16 cellular contexts compared by ENCODE assay signal in genomic region chr10:70512149-70512611, GRCh38. TPM values are rescaled to one million over a fixed set of nuclear protein-coding genes. Genes with fewer than 3 reads are reported as not detected.
DNase-seq lines count a peak whose midpoint lies in the region; ATAC-seq, FAIRE-seq and TF ChIP-seq lines count a peak whose summit lies in the region.
"Had no signal": no experiment of that assay in that cellular context is flagged by ENCODE, and none has a peak within 500 bp of the region (broad histone marks: within the 10 kb centered on the region; RNA-seq: fewer than 3 reads in every experiment).

No MANE protein-coding gene starts in this region.

- no peak overlapping the region for H3K4me3 Mint-ChIP-seq in activated CD8-positive, alpha-beta memory T cell treated with anti-CD3 and anti-CD28 coated beads, Interleukin-2, amount 10 ng/mL, durations not matched to agents 7 days and 5 days
- H3K4me3 Mint-ChIP-seq: memory B cell had no signal

- no peaks in the 10 kb centered on the region; the same call in 1 of the 2 replicates for H3K79me2 ChIP-seq in GM12878 (ENCODE audit: control insufficient read depth, insufficient read depth, low read length)

- 32% methylated on average over 4 of the region's 4 CpGs for WGBS in GM12878 (ENCODE audit: insufficient coverage, insufficient replicate concordance, low lambda C conversion rate, missing lambda C conversion rate)

- no peak overlapping the region for H3K27ac ChIP-seq in right atrium auricular region
- H3K27ac ChIP-seq in GM12878 (ENCODE audit: control insufficient read depth, insufficient read depth) = no peak overlapping the region
- H3K27ac ChIP-seq in layer of hippocampus (ENCODE audit: low read depth, low read length) = peak overlapping the region; percentile 55
- H3K27ac ChIP-seq: epithelial cell of prostate, ovary had no signal

- TF ChIP-seq POLR2A in GM12878 (IDR thresholded peaks at IDR 0.05; ENCODE audit: low read depth, low read length) = no peak

- no peak for TF ChIP-seq CTCF in right atrium auricular region (IDR thresholded peaks at IDR 0.05)
- TF ChIP-seq CTCF in GM12878 (IDR thresholded peaks at IDR 0.05 in 2 of 3, conservative IDR thresholded peaks at IDR 0.05 in 1 of 3; ENCODE audit: control insufficient read depth in 2 of 3, extremely low read depth in 1 of 3, insufficient read depth in 1 of 3, low read depth in 3 of 3, low read length in 3 of 3) = no peak; a peak in 1 of 6 replicates

- in situ Hi-C loops in GM12878 (cut with MboI) = no loop called here

- BruUV-seq in GM12878 (replicated peaks; lab: Mats Ljungman, UMichigan) = no TSS peak

- no peak overlapping the region for H3K27ac Mint-ChIP-seq in activated CD8-positive, alpha-beta memory T cell treated with anti-CD3 and anti-CD28 coated beads, Interleukin-2, amount 10 ng/mL, durations not matched to agents 7 days and 5 days
- H3K27ac Mint-ChIP-seq: memory B cell had no signal

- ATAC-seq in Right ventricle myocardium superior (ENCODE audit: poor library complexity) = peak; percentile 38
- ATAC-seq in GM12878 = peak; percentile 13; the same call in 1 of the 3 replicates
- ATAC-seq in HG02763 (IDR thresholded peaks at IDR 0.05; ENCODE audit: unreplicated experiment) = no peak
- no peak for ATAC-seq in GM21528 (IDR thresholded peaks at IDR 0.05; ENCODE audit: low FRiP score, unreplicated experiment)
- ATAC-seq in activated CD8-positive, alpha-beta memory T cell treated with anti-CD3 and anti-CD28 coated beads, Interleukin-2, amount 10 ng/mL, durations not matched to agents 7 days and 5 days = no peak
- no peak for ATAC-seq in GM21381 (IDR thresholded peaks at IDR 0.05; ENCODE audit: unreplicated experiment)

- POLR2A ChIA-PET in GM12878 (lab: Charles Lee) = interaction anchor here (0.9 to 1.2 kb wide), 3 partner anchors 13 to 32 kb away, joined by 3 to 4 read pairs (median 3); no protein-coding TSS in a partner anchor

- peaks cover 5% of the 10 kb centered on the region for H3K4me1 Mint-ChIP-seq in activated CD8-positive, alpha-beta memory T cell treated with anti-CD3 and anti-CD28 coated beads, Interleukin-2, amount 10 ng/mL, durations not matched to agents 7 days and 5 days

- TF ChIP-seq RAD21 in GM12878 (IDR thresholded peaks at IDR 0.05; ENCODE audit: insufficient read depth, low read depth, low read length) = no peak

- intact Hi-C loops in Right ventricle myocardium superior (cut with DNase I) (no loop called here), GM12878 (cut with micrococcal nuclease; ENCODE audit: unreplicated experiment) (no loop called here)

- H3K27me3 Mint-ChIP-seq in activated CD8-positive, alpha-beta memory T cell treated with anti-CD3 and anti-CD28 coated beads, Interleukin-2, amount 10 ng/mL, durations not matched to agents 7 days and 5 days = peaks cover 53% of the 10 kb centered on the region
- H3K27me3 Mint-ChIP-seq: memory B cell had no signal

- H3K27me3 ChIP-seq in right atrium auricular region = no peaks in the 10 kb centered on the region
- H3K27me3 ChIP-seq in GM12878 (replicated peaks in 1 of 2; ENCODE audit: control insufficient read depth in 2 of 2, insufficient read depth in 2 of 2, low read length in 1 of 2) = no peaks in the 10 kb centered on the region
- H3K27me3 ChIP-seq in layer of hippocampus (ENCODE audit: control insufficient read depth, insufficient read depth, low read length) = no peaks in the 10 kb centered on the region
- H3K27me3 ChIP-seq: ovary, tibial artery had no signal

- H3K4me2 ChIP-seq in GM12878 (ENCODE audit: control insufficient read depth, insufficient read depth) = no peak overlapping the region

- H3K9me3 ChIP-seq in right atrium auricular region (no peaks in the 10 kb centered on the region), GM12878 (replicated peaks; ENCODE audit: control insufficient read depth, insufficient read depth, low read length) (no peaks in the 10 kb centered on the region)
- H3K9me3 ChIP-seq: ovary, tibial artery had no signal

- no peak overlapping the region for H3K9ac ChIP-seq in GM12878 (ENCODE audit: control insufficient read depth, insufficient read depth, low read length)

- H4K20me1 ChIP-seq in GM12878 (ENCODE audit: control insufficient read depth, insufficient read depth) = no peaks in the 10 kb centered on the region

- TF ChIP-seq EP300 in GM12878 (IDR thresholded peaks at IDR 0.05; ENCODE audit: borderline replicate concordance in 1 of 2, control insufficient read depth in 1 of 2, low read depth in 2 of 2, low read length in 2 of 2) = no peak

- DNase-seq in Right ventricle myocardium superior (no peak), right atrium auricular region (ENCODE audit: low spot score) (no peak), GM12878 (ENCODE audit: low read depth, low spot score) (no peak)
- DNase-seq in activated CD8-positive, alpha-beta memory T cell treated with anti-CD3 and anti-CD28 coated beads, Interleukin-2, amount 10 ng/mL, durations not matched to agents 7 days and 5 days = no peak
- DNase-seq: activated CD8-positive, alpha-beta memory T cell treated with anti-CD3 and anti-CD28 coated beads for 24 hours; activated naive CD4-positive, alpha-beta T cell treated with Interleukin-2 at 50 U/mL for 16 hours; NCI-H1436 treated with DMSO at 0.1 percent for 48 hours; ovary; tibial artery had no signal

- SMC1A ChIA-PET in GM12878 (lab: Charles Lee; ENCODE audit: uncharacterized antibody, unreplicated experiment) = interaction anchor here (0.6 to 3.3 kb wide), 5 partner anchors 16 to 106 kb away, joined by 3 to 24 read pairs (median 3); no protein-coding TSS in a partner anchor

- no peaks in the 10 kb centered on the region for H3K9me3 Mint-ChIP-seq in activated CD8-positive, alpha-beta memory T cell treated with anti-CD3 and anti-CD28 coated beads, Interleukin-2, amount 10 ng/mL, durations not matched to agents 7 days and 5 days (ENCODE audit: low read depth)
- H3K9me3 Mint-ChIP-seq: memory B cell had no signal

- H3K4me3 ChIP-seq in right atrium auricular region = no peak overlapping the region
- H3K4me3 ChIP-seq in GM12878 = no peak overlapping the region
- H3K4me3 ChIP-seq: ovary, tibial artery had no signal

- H3K36me3 ChIP-seq in right atrium auricular region = no peaks in the 10 kb centered on the region
- no peaks in the 10 kb centered on the region for H3K36me3 ChIP-seq in GM12878 (ENCODE audit: control insufficient read depth in 2 of 2, insufficient read depth in 2 of 2, low read length in 1 of 2)
- H3K36me3 ChIP-seq: ovary, tibial artery had no signal

- no peak for FAIRE-seq in GM12878 (lab: Jason Lieb, UNC)
- FAIRE-seq: D721Med had no signal

- H2AFZ ChIP-seq in GM12878 (ENCODE audit: control insufficient read depth, low read depth, low read length) = no peak overlapping the region

- H3K4me1 ChIP-seq in right atrium auricular region (peaks cover 0 to 77% of the 10 kb centered on the region in 2 donors), GM12878 (ENCODE audit: control insufficient read depth, insufficient read depth, low read length) (peaks cover 24% of the 10 kb centered on the region)

- CTCF ChIA-PET in GM12878 (lab: Yijun Ruan, JAX) = interaction anchor here (0.9 to 2.2 kb wide), 6 partner anchors 12 to 51 kb away, joined by 3 to 8 read pairs (median 4); no protein-coding TSS in a partner anchor
- CTCF ChIA-PET in activated CD8-positive, alpha-beta memory T cell treated with anti-CD3 and anti-CD28 coated beads, Interleukin-2, amount 10 ng/mL, durations not matched to agents 7 days and 5 days (lab: Charles Lee) = interaction anchor here (2.5 kb wide), 1 partner anchor 51 kb away, joined by 8 read pairs; no protein-coding TSS in a partner anchor

- RAD21 ChIA-PET in GM12878 (lab: Charles Lee; ENCODE audit: unreplicated experiment) = interaction anchor here (0.8 to 3.5 kb wide), 4 partner anchors 18 to 51 kb away, joined by 3 to 19 read pairs (median 4); no protein-coding TSS in a partner anchor

- no peaks in the 10 kb centered on the region for H3K36me3 Mint-ChIP-seq in activated CD8-positive, alpha-beta memory T cell treated with anti-CD3 and anti-CD28 coated beads, Interleukin-2, amount 10 ng/mL, durations not matched to agents 7 days and 5 days
- H3K36me3 Mint-ChIP-seq: memory B cell had no signal

TF ChIP-seq in GM12878, 131 proteins besides CTCF, POLR2A, EP300 and RAD21 (continues in another document):
- TF ChIP-seq TARDBP (IDR thresholded peaks at IDR 0.05; ENCODE audit: borderline replicate concordance) (no peak), MLLT1 (IDR thresholded peaks at IDR 0.05) (no peak), HDGF (IDR thresholded peaks at IDR 0.05) (no peak)

RNA-seq across cellular contexts. Expression of gene PALD1, which starts 33.6 kb away (rescaled TPM):
- total RNA-seq in Right ventricle myocardium superior = 4.6 TPM
- total RNA-seq in right atrium auricular region = 1 to 10 TPM; 4.9 to 8.5 TPM
- 15.5 and 17.8 TPM in 2 replicates for total RNA-seq in GM12878 (2013; cell fraction: nucleolus; rRNA removed)
- total RNA-seq in GM12878 (2014; rRNA removed) = 19.0 and 20.4 TPM in 2 replicates
- 6.7 and 7.7 TPM in 2 replicates for total RNA-seq in GM12878 (2014; rRNA removed; fragmentation: Illumina TruSeq; extraction: Trizol)
- total RNA-seq in GM12878 (2021) = 20.7 and 20.9 TPM in 2 replicates
- polyA plus RNA-seq in GM12878 (2011; ENCODE audit: low read depth) = 1.9 TPM
- 5.4 and 7.7 TPM in 2 replicates for polyA plus RNA-seq in GM12878 (2011; rRNA removed)
- 10.2 and 11.2 TPM in 2 replicates for polyA plus RNA-seq in GM12878 (2011; cell fraction: cytosol; rRNA removed)
- 31.5 and 33.4 TPM in 2 replicates for polyA plus RNA-seq in GM12878 (2011; cell fraction: nucleus; rRNA removed)
- 3.6 and 6.9 TPM in 2 replicates for polyA plus RNA-seq in GM12878 (2012)
- polyA plus RNA-seq in GM12878 (2014; fragmentation: Illumina TruSeq; extraction: Trizol) = 4.0 and 7.2 TPM in 2 replicates
- polyA plus RNA-seq in GM12878 (2014; fragmentation: Nextera tagmentation; extraction: Ambion mirVana) = 1 to 10 TPM in 1 of 2 experiments, under 1 TPM in 1; 0.43 to 1.2 TPM
- polyA plus RNA-seq in GM12878 (2014; rRNA removed) = 14.8 and 15.4 TPM in 2 replicates
- polyA plus RNA-seq in GM12878 (2016; fragmentation: Nextera tagmentation; extraction: Ambion mirVana) = 10 to 100 TPM; 10.3 to 11.0 TPM
- 7.2 and 16.4 TPM in 2 replicates for polyA minus RNA-seq in GM12878 (2011; rRNA and poly(A)+ RNA removed)
- polyA minus RNA-seq in GM12878 (2011; cell fraction: cytosol; rRNA and poly(A)+ RNA removed) = 6.9 and 7.1 TPM in 2 replicates
- polyA minus RNA-seq in GM12878 (2011; cell fraction: nucleus; rRNA and poly(A)+ RNA removed) = 8.1 and 12.5 TPM in 2 replicates
- under 1 TPM; 0.26 to 0.41 TPM for total RNA-seq in activated CD8-positive, alpha-beta memory T cell treated with anti-CD3 and anti-CD28 coated beads, Interleukin-2, amount 10 ng/mL, durations not matched to agents 7 days and 5 days

Comparison
In these comparisons a context has a peak if more than half of its experiments do, and no peak if none do; other contexts are left out.
1. ATAC-seq: peak in Right ventricle myocardium superior (single experiment) and GM12878 (single experiment); none in HG02763 (single experiment), GM21528 (single experiment), activated CD8-positive, alpha-beta memory T cell treated with anti-CD3 and anti-CD28 coated beads, Interleukin-2, amount 10 ng/mL, durations not matched to agents 7 days and 5 days (single experiment) and GM21381 (single experiment).